19 cellular contexts compared by ENCODE assay signal in genomic region chr5:113378081-113378480, GRCh38. TPM values are rescaled to one million over a fixed set of nuclear protein-coding genes. Genes with fewer than 3 reads are reported as not detected.
DNase-seq lines count a peak whose midpoint lies in the region; ATAC-seq and TF ChIP-seq lines count a peak whose summit lies in the region.
"Had no signal": no experiment of that assay in that cellular context is flagged by ENCODE, and none has a peak within 500 bp of the region (broad histone marks: within the 10 kb centered on the region; RNA-seq: fewer than 3 reads in every experiment).

No MANE protein-coding gene starts in this region.

- no peaks in the 10 kb centered on the region for H3K36me3 ChIP-seq in BLaER1 treated with 17β-estradiol and CSF1 and Interleukin-3, amounts not matched to agents 10 nM and 100 nM
- H3K36me3 ChIP-seq in MG63 (no peaks in the 10 kb centered on the region), vagina (no peaks in the 10 kb centered on the region)
- H3K36me3 ChIP-seq: gastrocnemius medialis, neutrophil, sigmoid colon, SJSA1, upper lobe of left lung had no signal

- H3K27me3 Mint-ChIP-seq in T-cell: peaks cover 9 to 17% of the 10 kb centered on the region in 2 donors
- H3K27me3 Mint-ChIP-seq in effector memory CD8-positive, alpha-beta T cell: peaks cover 0 to 15% of the 10 kb centered on the region in 2 donors

- H4K20me1 ChIP-seq in BLaER1 treated with 17β-estradiol and CSF1 and Interleukin-3, amounts not matched to agents 10 nM and 100 nM: peaks cover 0 to 10% (median 6%) of the 10 kb centered on the region in 11 experiments; a peak in 12 of 22 replicates

- TF ChIP-seq POLR2A in vagina (IDR thresholded peaks at IDR 0.05): no peak

- POLR2A ChIA-PET in T-cell (lab: Charles Lee): no interaction called here

- CTCF ChIA-PET in T-cell (lab: Charles Lee): interaction anchor here (2.0 to 2.2 kb wide), 2 partner anchors 228 to 382 kb away, joined by 5 to 9 read pairs; no protein-coding TSS in a partner anchor

- peaks cover 39 to 71% (median 65%) of the 10 kb centered on the region in 10 experiments for H3K4me1 ChIP-seq in BLaER1 treated with 17β-estradiol and CSF1 and Interleukin-3, amounts not matched to agents 10 nM and 100 nM
- peaks cover 8% of the 10 kb centered on the region for H3K4me1 ChIP-seq in vagina
- H3K4me1 ChIP-seq: gastrocnemius medialis had no signal

- in situ Hi-C loops in GM13977 (cut with MboI; ENCODE audit: low pct_unique_long_range_greater_than_20kb, low sequenced_read_pairs, unreplicated experiment): loop anchor here (25.0 kb wide), 1 partner anchor 234 kb away; no protein-coding TSS in a partner anchor

- peak overlapping the region in 1 of 2 donors; percentile 10 for H3K27ac Mint-ChIP-seq in T-cell
- H3K27ac Mint-ChIP-seq in effector memory CD8-positive, alpha-beta T cell: peak overlapping the region; percentile 32 to 49
- H3K27ac Mint-ChIP-seq: GM23338, WTC11 had no signal

- intact Hi-C loops in vagina (cut with DNase I): no loop called here

- peaks cover 0 to 16% (median 6%) of the 10 kb centered on the region in 11 experiments; a peak in 10 of 22 replicates for H3K9me3 ChIP-seq in BLaER1 treated with 17β-estradiol and CSF1 and Interleukin-3, amounts not matched to agents 10 nM and 100 nM (replicated peaks in 1 of 11)
- H3K9me3 ChIP-seq in MG63 (no peaks in the 10 kb centered on the region), vagina (no peaks in the 10 kb centered on the region)
- H3K9me3 ChIP-seq: gastrocnemius medialis, neutrophil, sigmoid colon, SJSA1, upper lobe of left lung had no signal

- TF ChIP-seq CTCF in GM13977 (IDR thresholded peaks at IDR 0.05; ENCODE audit: extremely low read depth, insufficient read depth, missing control alignments) (no peak), vagina (IDR thresholded peaks at IDR 0.05) (no peak)

- H3K36me3 Mint-ChIP-seq in T-cell: no peaks in the 10 kb centered on the region
- peaks cover 3% of the 10 kb centered on the region for H3K36me3 Mint-ChIP-seq in effector memory CD8-positive, alpha-beta T cell (ENCODE audit: insufficient read depth)
- H3K36me3 Mint-ChIP-seq: WTC11 had no signal

- ATAC-seq in T-cell (replicated peaks in 1 of 4): peak; percentile 45 to 69 (median 68)
- peak; percentile 65 for ATAC-seq in effector memory CD8-positive, alpha-beta T cell (replicated peaks)
- ATAC-seq: gastrocnemius medialis had no signal

- peaks cover 47 to 59% (median 49%) of the 10 kb centered on the region in 3 donors for H3K4me1 Mint-ChIP-seq in T-cell
- H3K4me1 Mint-ChIP-seq in effector memory CD8-positive, alpha-beta T cell (ENCODE audit: low read depth in 2 of 2): peaks cover 18 to 20% of the 10 kb centered on the region in 2 donors

- H3K4me2 ChIP-seq in BLaER1 treated with 17β-estradiol and CSF1 and Interleukin-3, amounts not matched to agents 10 nM and 100 nM: peak overlapping the region; percentile 75 to 93 (median 83)
- H3K4me2 ChIP-seq: GM23338 had no signal

- DNase-seq in Jurkat, Clone E6-1 (ENCODE audit: low read depth, low spot score): peak; percentile 74
- DNase-seq in T-cell (peak in 2 of 34 experiments; percentile 2 to 3), GM13977 (ENCODE audit: low spot score) (no peak), NCI-H345 (lab: John Stamatoyannopoulos, UW) (no peak), MG63 (no peak), vagina (ENCODE audit: extremely low spot score in 2 of 2) (no peak)
- DNase-seq in effector memory CD8-positive, alpha-beta T cell: no peak
- DNase-seq: DMS153; gastrocnemius medialis; NCI-H1105; sigmoid colon; stimulated activated CD4-positive, alpha-beta T cell treated with anti-CD3 and anti-CD28 coated beads, Interleukin-4, amount 100 ng/mL, for 1 hour; upper lobe of left lung had no signal

- no peaks in the 10 kb centered on the region for H3K9me3 Mint-ChIP-seq in T-cell
- no peaks in the 10 kb centered on the region for H3K9me3 Mint-ChIP-seq in effector memory CD8-positive, alpha-beta T cell
- H3K9me3 Mint-ChIP-seq: GM23338, WTC11 had no signal

- H3K4me3 Mint-ChIP-seq in T-cell: peak overlapping the region in 2 of 3 donors; percentile 21 to 70
- peak overlapping the region; percentile 47 to 49 for H3K4me3 Mint-ChIP-seq in effector memory CD8-positive, alpha-beta T cell
- H3K4me3 Mint-ChIP-seq: GM23338, WTC11 had no signal

- H3K9ac ChIP-seq in BLaER1 treated with 17β-estradiol and CSF1 and Interleukin-3, amounts not matched to agents 10 nM and 100 nM: peak overlapping the region in 1 of 11 experiments; percentile 31; a peak in 1 of 22 replicates

- H3K27me3 ChIP-seq in BLaER1 treated with 17β-estradiol and CSF1 and Interleukin-3, amounts not matched to agents 10 nM and 100 nM: peaks cover 0 to 76% (median 3%) of the 10 kb centered on the region in 11 experiments; a peak in 9 of 22 replicates
- H3K27me3 ChIP-seq in MG63: no peaks in the 10 kb centered on the region; the same call in 1 of the 2 replicates
- H3K27me3 ChIP-seq in vagina: no peaks in the 10 kb centered on the region
- H3K27me3 ChIP-seq: gastrocnemius medialis, sigmoid colon, SJSA1, upper lobe of left lung had no signal

- peak overlapping the region in 4 of 11 experiments; percentile 23 to 37 (median 30); a peak in 5 of 22 replicates for H3K27ac ChIP-seq in BLaER1 treated with 17β-estradiol and CSF1 and Interleukin-3, amounts not matched to agents 10 nM and 100 nM
- H3K27ac ChIP-seq in vagina: no peak overlapping the region
- H3K27ac ChIP-seq: gastrocnemius medialis, neutrophil, sigmoid colon, SJSA1, upper lobe of left lung had no signal

- H3K4me3 ChIP-seq in BLaER1 treated with 17β-estradiol and CSF1 and Interleukin-3, amounts not matched to agents 10 nM and 100 nM: peak overlapping the region in 5 of 10 experiments; percentile 1 to 38 (median 20); a peak in 4 of 20 replicates
- H3K4me3 ChIP-seq in Jurkat, Clone E6-1 (ENCODE audit: low read length): no peak overlapping the region
- H3K4me3 ChIP-seq in MG63 (no peak overlapping the region), vagina (no peak overlapping the region)
- H3K4me3 ChIP-seq: gastrocnemius medialis, GM23338, sigmoid colon, SJSA1, upper lobe of left lung had no signal

RNA-seq across cellular contexts. Expression of gene TSSK1B, which starts 56.7 kb away (rescaled TPM):
- polyA plus RNA-seq in Jurkat, Clone E6-1 (2012; ENCODE audit: insufficient read depth, insufficient read length): not detected
- total RNA-seq in T-cell (not detected), vagina (1.2 TPM)
- total RNA-seq in MG63 (2014; rRNA removed; shearing (Covaris generic); ENCODE audit: low replicate concordance): not detected in 2 replicates
- total RNA-seq: gastrocnemius medialis, sigmoid colon, WTC11 had no signal
- polyA plus RNA-seq: adipose tissue, GM23338, sigmoid colon had no signal
